1 cellular context compared by ENCODE assay signal in genomic region chrX:47836164-47837072, GRCh38.
A peak's percentile ranks its signal among the peaks of the same experiment; 100 is the strongest.
TF ChIP-seq lines count a peak whose summit lies in the region.

Gene ZNF81 (plus strand): TSS chrX:47836902. CDS start chrX:47846268, 9,366 bp downstream.

TF ChIP-seq in GM12878, 131 proteins besides CTCF, POLR2A, EP300 and RAD21 (continued from another document):
- TF ChIP-seq IRF5 (IDR thresholded peaks at IDR 0.05; ENCODE audit: borderline replicate concordance) (no peak), YY1 (IDR thresholded peaks at IDR 0.05; ENCODE audit: low read depth, low read length) (peak; percentile 99), MLLT1 (IDR thresholded peaks at IDR 0.05) (0 out of 2 replicates have a peak, but pooled peaks have one; percentile 33), TAF1 (IDR thresholded peaks at IDR 0.05; ENCODE audit: borderline replicate concordance, low read depth, low read length) (peak; percentile 58), NR2C1 (IDR thresholded peaks at IDR 0.05) (peak; percentile 75), PML (IDR thresholded peaks at IDR 0.05; ENCODE audit: low read length) (peak; percentile 48; the same call in 1 of the 2 replicates), RAD51 (IDR thresholded peaks at IDR 0.05) (peak; percentile 63), ZBTB11 (CRISPR knock-in tag; IDR thresholded peaks at IDR 0.05) (no peak), HDGF (IDR thresholded peaks at IDR 0.05) (peak; percentile 68; the same call in 1 of the 2 replicates), PKNOX1 (IDR thresholded peaks at IDR 0.05) (peak; percentile 15; the same call in 1 of the 2 replicates), HCFC1 (IDR thresholded peaks at IDR 0.05; ENCODE audit: low read length) (peak; percentile 76), STAT3 (IDR thresholded peaks at IDR 0.05; ENCODE audit: low read depth, low read length) (no peak), USF2 (IDR thresholded peaks at IDR 0.05; ENCODE audit: borderline replicate concordance, low read depth, low read length) (peak; percentile 40; the same call in 1 of the 2 replicates), EGR1 (IDR thresholded peaks at IDR 0.05; ENCODE audit: borderline replicate concordance in 1 of 2, low read depth in 2 of 2, low read length in 2 of 2) (no peak), EZH2 (IDR thresholded peaks at IDR 0.05; ENCODE audit: borderline replicate concordance, control insufficient read depth, low read depth, low read length) (no peak), PAX8 (IDR thresholded peaks at IDR 0.05) (no peak), RUNX3 (IDR thresholded peaks at IDR 0.05; ENCODE audit: low read length) (peak; percentile 81), RCOR1 (conservative IDR thresholded peaks at IDR 0.05; ENCODE audit: low read depth, low read length) (0 out of 2 replicates have a peak, but pooled peaks have one; percentile 68), CREB1 (IDR thresholded peaks at IDR 0.05; ENCODE audit: low read depth) (peak; percentile 42; the same call in 1 of the 2 replicates), SPI1 (IDR thresholded peaks at IDR 0.05; ENCODE audit: borderline replicate concordance, insufficient read depth, low read depth, low read length) (peak; percentile 34; the same call in 1 of the 2 replicates), MXI1 (IDR thresholded peaks at IDR 0.05; ENCODE audit: low read depth, low read length) (peak; percentile 55; the same call in 1 of the 2 replicates), HSF1 (IDR thresholded peaks at IDR 0.05; ENCODE audit: low read depth, low read length) (no peak), ELK1 (IDR thresholded peaks at IDR 0.05; ENCODE audit: low read depth, low read length) (peak; percentile 52), IKZF1 (conservative IDR thresholded peaks at IDR 0.05) (peak; percentile 77), POLR2AphosphoS5 (IDR thresholded peaks at IDR 0.05; ENCODE audit: low read length) (peak; percentile 72; the same call in 1 of the 2 replicates), ZBTB40 (IDR thresholded peaks at IDR 0.05; ENCODE audit: borderline replicate concordance) (peak; percentile 29; the same call in 1 of the 2 replicates)
TF ChIP-seq in GM12878: peak in this region for 30.
